In the genomic region with DNA sequence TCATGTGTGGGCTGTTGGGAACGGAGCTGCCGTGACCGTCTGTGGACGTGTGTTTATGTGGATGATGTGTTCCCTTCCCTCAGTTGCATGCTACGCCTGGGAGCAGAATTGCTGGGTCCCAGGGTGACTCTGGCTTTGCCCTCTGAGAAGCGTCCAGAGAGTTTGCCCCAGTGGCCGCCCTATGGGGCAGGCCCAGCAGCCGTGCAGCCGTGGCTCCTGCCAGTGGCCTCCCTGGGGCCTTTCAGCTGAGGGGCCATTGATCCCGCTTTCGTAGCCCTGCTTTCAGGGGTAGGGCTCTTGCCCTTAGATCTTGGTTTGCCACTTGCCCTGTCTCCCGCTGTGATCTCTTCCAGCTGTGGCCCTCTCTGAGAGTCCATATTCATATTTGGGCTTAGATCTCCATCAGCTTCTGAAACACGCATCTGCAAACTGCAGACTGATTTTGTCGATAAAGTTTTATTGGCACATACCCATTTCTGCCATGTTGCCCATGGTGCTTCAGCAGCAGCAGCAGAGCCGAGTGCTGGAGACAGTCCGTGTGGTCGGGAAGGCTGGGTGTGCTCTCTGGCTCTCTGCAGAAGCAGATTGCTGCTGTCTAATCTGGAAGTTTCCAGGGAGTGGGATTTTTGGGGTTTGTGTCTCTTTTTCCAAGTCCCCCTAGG, we compare ENCODE assay signal across 28 cellular contexts. TPM values are rescaled to one million over a fixed set of nuclear protein-coding genes. Genes with fewer than 3 reads are reported as not detected.
"Had no signal": no experiment of that assay in that cellular context is flagged by ENCODE, and none has a peak within 500 bp of the region (broad histone marks: within the 10 kb centered on the region; RNA-seq: fewer than 3 reads in every experiment).

No MANE protein-coding gene starts in this region.

- H3K36me3 ChIP-seq: cardiac muscle cell had no signal

- H3K4me3 Mint-ChIP-seq: activated B cell treated with CpG ODN at 0.5 μM for 24 hours; activated CD4-positive, alpha-beta memory T cell treated with anti-CD3 and anti-CD28 coated beads, Interleukin-2, amount 10 ng/mL, durations not matched to agents 7 days and 5 days; activated CD4-positive, alpha-beta T cell treated with anti-CD3 and anti-CD28 coated beads, Interleukin-2, amount 10 ng/mL, durations not matched to agents 24 days and 14 days; activated naive CD4-positive, alpha-beta T cell treated with anti-CD3 and anti-CD28 coated beads for 36 hours; activated naive CD8-positive, alpha-beta T cell; activated T-helper 17 cell treated with anti-CD3 and anti-CD28 coated beads, Interleukin-2, amount 50 U/mL, for 72 hours; brain; T-helper 17 cell had no signal

- DNase-seq: activated B cell treated with CpG ODN at 0.5 μM for 24 hours; activated CD4-positive, alpha-beta memory T cell treated with anti-CD3 and anti-CD28 coated beads, Interleukin-2, amount 10 ng/mL, durations not matched to agents 7 days and 5 days; activated CD4-positive, alpha-beta T cell treated with anti-CD3 and anti-CD28 coated beads for 1 hour; activated CD4-positive, alpha-beta T cell treated with anti-CD3 and anti-CD28 coated beads, Interleukin-2, amount 10 ng/mL, durations not matched to agents 24 days and 14 days; activated gamma-delta T cell; activated naive CD4-positive, alpha-beta T cell treated with anti-CD3 and anti-CD28 coated beads for 36 hours; activated T-cell treated with anti-CD3 and anti-CD28 coated beads for 4 hours; activated T-cell treated with anti-CD3 and anti-CD28 coated beads, Interleukin-2, amount 50 U/mL, for 48 hours; amygdala; cerebellar nuclear complex; KG1; NCI-H1092 treated with DMSO at 0.1 percent for 48 hours; NCI-H1417 treated with DMSO at 0.1 percent for 48 hours; NCI-H1694; NCI-H2029; NCI-H2107; NCI-H2171 treated with DMSO at 0.1 percent for 48 hours; NCI-H226; NCI-H510A treated with DMSO at 0.1 percent for 48 hours; SIG-M5; T-helper 17 cell; T-helper 9 cell had no signal

- H3K27me3 ChIP-seq: cardiac muscle cell had no signal

- FAIRE-seq: astrocyte, RCC 7860 had no signal

- H3K27me3 Mint-ChIP-seq: activated B cell treated with CpG ODN at 0.5 μM for 24 hours; activated CD4-positive, alpha-beta memory T cell treated with anti-CD3 and anti-CD28 coated beads, Interleukin-2, amount 10 ng/mL, durations not matched to agents 7 days and 5 days; activated CD4-positive, alpha-beta T cell treated with anti-CD3 and anti-CD28 coated beads, Interleukin-2, amount 10 ng/mL, durations not matched to agents 24 days and 14 days; activated naive CD8-positive, alpha-beta T cell; activated T-helper 17 cell treated with anti-CD3 and anti-CD28 coated beads, Interleukin-2, amount 50 U/mL, for 72 hours; brain had no signal

- H3K4me3 ChIP-seq: cardiac muscle cell had no signal

- H3K9me3 Mint-ChIP-seq: activated B cell treated with CpG ODN at 0.5 μM for 24 hours; activated CD4-positive, alpha-beta memory T cell treated with anti-CD3 and anti-CD28 coated beads, Interleukin-2, amount 10 ng/mL, durations not matched to agents 7 days and 5 days; activated CD4-positive, alpha-beta T cell treated with anti-CD3 and anti-CD28 coated beads, Interleukin-2, amount 10 ng/mL, durations not matched to agents 24 days and 14 days; activated naive CD4-positive, alpha-beta T cell treated with anti-CD3 and anti-CD28 coated beads for 36 hours; activated T-helper 17 cell treated with anti-CD3 and anti-CD28 coated beads, Interleukin-2, amount 50 U/mL, for 72 hours had no signal

- H3K27ac Mint-ChIP-seq: activated B cell treated with CpG ODN at 0.5 μM for 24 hours; activated CD4-positive, alpha-beta memory T cell treated with anti-CD3 and anti-CD28 coated beads, Interleukin-2, amount 10 ng/mL, durations not matched to agents 7 days and 5 days; activated CD4-positive, alpha-beta T cell treated with anti-CD3 and anti-CD28 coated beads, Interleukin-2, amount 10 ng/mL, durations not matched to agents 24 days and 14 days; activated naive CD4-positive, alpha-beta T cell treated with anti-CD3 and anti-CD28 coated beads for 36 hours; activated naive CD8-positive, alpha-beta T cell; activated T-helper 17 cell treated with anti-CD3 and anti-CD28 coated beads, Interleukin-2, amount 50 U/mL, for 72 hours; T-helper 17 cell had no signal

- H3K27ac ChIP-seq: cardiac muscle cell had no signal

- ATAC-seq: activated T-helper 17 cell treated with anti-CD3 and anti-CD28 coated beads, Interleukin-2, amount 50 U/mL, for 72 hours; T-helper 17 cell had no signal

- H3K36me3 Mint-ChIP-seq: activated naive CD8-positive, alpha-beta T cell had no signal

RNA-seq across cellular contexts. Expression of gene GNA15, which starts 24.1 kb away (rescaled TPM):
- total RNA-seq: astrocyte had no signal
- polyA plus RNA-seq: cardiac muscle cell had no signal
